ENCODE assay signal across 8 cellular contexts in genomic region chr3:197516890-197517606, GRCh38. TPM values are rescaled to one million over a fixed set of nuclear protein-coding genes. Genes with fewer than 3 reads are reported as not detected.
DNase-seq lines count a peak whose midpoint lies in the region; ATAC-seq and TF ChIP-seq lines count a peak whose summit lies in the region.
"Not testable (repeated sequence)": the region's sequence is repeated elsewhere in the genome, so short reads cannot be mapped to it uniquely, and the experiment has no call there.

No MANE protein-coding gene starts in this region.

- H3K9me3 Mint-ChIP-seq in CD4-positive, CD25-positive, alpha-beta regulatory T cell; activated CD4-positive, alpha-beta T cell treated with anti-CD3 and anti-CD28 coated beads, Interleukin-2, amount 10 ng/mL, durations not matched to agents 7 days and 5 days; activated naive CD4-positive, alpha-beta T cell treated with anti-CD3 and anti-CD28 coated beads, Interleukin-2, amount 50 U/mL, for 24 hours; endothelial cell (ENCODE audit: unreplicated experiment); memory B cell: not testable (repeated sequence)

- H3K4me3 Mint-ChIP-seq in CD4-positive, CD25-positive, alpha-beta regulatory T cell; activated CD4-positive, alpha-beta T cell treated with anti-CD3 and anti-CD28 coated beads, Interleukin-2, amount 10 ng/mL, durations not matched to agents 7 days and 5 days; activated naive CD4-positive, alpha-beta T cell treated with anti-CD3 and anti-CD28 coated beads, Interleukin-2, amount 50 U/mL, for 24 hours; endothelial cell (ENCODE audit: unreplicated experiment); memory B cell: not testable (repeated sequence)

- peak overlapping the region; percentile 60 for H3K27ac ChIP-seq in CD4-positive, CD25-positive, alpha-beta regulatory T cell (ENCODE audit: insufficient read depth, low read length, poor library complexity, severe bottlenecking)
- H3K27ac ChIP-seq in HCT116 (ENCODE audit: low read depth, low read length) = peak overlapping the region; percentile 32

- not testable (repeated sequence) for H3K36me3 ChIP-seq in CD4-positive, CD25-positive, alpha-beta regulatory T cell (ENCODE audit: control insufficient read depth, insufficient read depth, low read length); HCT116 (ENCODE audit: control insufficient read depth in 1 of 2, insufficient read depth in 2 of 2, low read length in 2 of 2)

- intact Hi-C loops in HCT116 (cut with micrococcal nuclease) = not testable (repeated sequence)

- H3K27me3 ChIP-seq in CD4-positive, CD25-positive, alpha-beta regulatory T cell (ENCODE audit: control insufficient read depth, insufficient read depth, low read length); HCT116 (ENCODE audit: insufficient read depth, low read length): not testable (repeated sequence)

- peak overlapping the region; percentile 73 for H3K4me2 ChIP-seq in HCT116 (ENCODE audit: low read length)

- not testable (repeated sequence) for H3K4me3 ChIP-seq in CD4-positive, CD25-positive, alpha-beta regulatory T cell (ENCODE audit: low read depth, low read length)
- peak overlapping the region; percentile 11 to 36; a peak in 3 of 4 replicates for H3K4me3 ChIP-seq in HCT116 (replicated peaks in 1 of 2; ENCODE audit: low read depth in 1 of 2, low read length in 2 of 2)

- BruUV-seq in HCT116 (replicated peaks; lab: Mats Ljungman, UMichigan) = not testable (repeated sequence)

- peaks cover 0 to 21% (median 3%) of the 10 kb centered on the region in 4 donors for H3K4me1 Mint-ChIP-seq in CD4-positive, CD25-positive, alpha-beta regulatory T cell
- peaks cover 12% of the 10 kb centered on the region for H3K4me1 Mint-ChIP-seq in activated CD4-positive, alpha-beta T cell treated with anti-CD3 and anti-CD28 coated beads, Interleukin-2, amount 10 ng/mL, durations not matched to agents 7 days and 5 days
- H3K4me1 Mint-ChIP-seq in activated naive CD4-positive, alpha-beta T cell treated with anti-CD3 and anti-CD28 coated beads, Interleukin-2, amount 50 U/mL, for 24 hours = peaks cover 13% of the 10 kb centered on the region
- H3K4me1 Mint-ChIP-seq in endothelial cell (ENCODE audit: unreplicated experiment) (peaks cover 14% of the 10 kb centered on the region), memory B cell (peaks cover 11% of the 10 kb centered on the region)

- RAD21 ChIA-PET in HCT116 (lab: Charles Lee; ENCODE audit: low non-redundant PET in 1 of 2, low total read pairs in 2 of 2, uncharacterized antibody in 2 of 2, unreplicated experiment in 2 of 2) = not testable (repeated sequence)

- not testable (repeated sequence) for TF ChIP-seq POLR2A in HCT116 (IDR thresholded peaks at IDR 0.05; ENCODE audit: borderline replicate concordance, extremely low read depth, insufficient read depth, insufficient read length)

- not testable (repeated sequence) for H3K9me2 ChIP-seq in HCT116 (ENCODE audit: insufficient read depth)

- not testable (repeated sequence) for H3K9me3 ChIP-seq in CD4-positive, CD25-positive, alpha-beta regulatory T cell (ENCODE audit: control insufficient read depth in 2 of 2, low read length in 2 of 2); HCT116 (ENCODE audit: control insufficient read depth in 1 of 2, insufficient read depth in 1 of 2, low read depth in 1 of 2, low read length in 2 of 2)

- not testable (repeated sequence) for H3K27me3 Mint-ChIP-seq in CD4-positive, CD25-positive, alpha-beta regulatory T cell; activated CD4-positive, alpha-beta T cell treated with anti-CD3 and anti-CD28 coated beads, Interleukin-2, amount 10 ng/mL, durations not matched to agents 7 days and 5 days; activated naive CD4-positive, alpha-beta T cell treated with anti-CD3 and anti-CD28 coated beads, Interleukin-2, amount 50 U/mL, for 24 hours; memory B cell
- H3K27me3 Mint-ChIP-seq in endothelial cell (ENCODE audit: unreplicated experiment) = peaks cover 12% of the 10 kb centered on the region

- not testable (repeated sequence) for H2AFZ ChIP-seq in HCT116 (ENCODE audit: low read depth, low read length, poor library complexity, severe bottlenecking)

- H3K4me1 ChIP-seq in CD4-positive, CD25-positive, alpha-beta regulatory T cell (ENCODE audit: control insufficient read depth, insufficient read depth, low read length, poor library complexity, severe bottlenecking) = not testable (repeated sequence)
- H3K4me1 ChIP-seq in HCT116 (ENCODE audit: control insufficient read depth in 1 of 2, insufficient read depth in 2 of 2, low read length in 2 of 2) = peaks cover 9 to 25% of the 10 kb centered on the region in 2 experiments

- not testable (repeated sequence) for TF ChIP-seq RAD21 in HCT116 (IDR thresholded peaks at IDR 0.05; ENCODE audit: low read depth)

- H3K36me3 Mint-ChIP-seq in CD4-positive, CD25-positive, alpha-beta regulatory T cell = peaks cover 54% of the 10 kb centered on the region
- H3K36me3 Mint-ChIP-seq in activated CD4-positive, alpha-beta T cell treated with anti-CD3 and anti-CD28 coated beads, Interleukin-2, amount 10 ng/mL, durations not matched to agents 7 days and 5 days (ENCODE audit: low read depth) = peaks cover 40% of the 10 kb centered on the region
- peaks cover 12% of the 10 kb centered on the region for H3K36me3 Mint-ChIP-seq in activated naive CD4-positive, alpha-beta T cell treated with anti-CD3 and anti-CD28 coated beads, Interleukin-2, amount 50 U/mL, for 24 hours
- peaks cover 25% of the 10 kb centered on the region for H3K36me3 Mint-ChIP-seq in endothelial cell (ENCODE audit: low read depth, unreplicated experiment)
- H3K36me3 Mint-ChIP-seq in memory B cell = peaks cover 22% of the 10 kb centered on the region

- H3K27ac Mint-ChIP-seq in CD4-positive, CD25-positive, alpha-beta regulatory T cell = peak overlapping the region in 1 of 3 donors; percentile 90
- H3K27ac Mint-ChIP-seq in activated CD4-positive, alpha-beta T cell treated with anti-CD3 and anti-CD28 coated beads, Interleukin-2, amount 10 ng/mL, durations not matched to agents 7 days and 5 days = peak overlapping the region; percentile 50
- H3K27ac Mint-ChIP-seq in activated naive CD4-positive, alpha-beta T cell treated with anti-CD3 and anti-CD28 coated beads, Interleukin-2, amount 50 U/mL, for 24 hours = peak overlapping the region; percentile 84
- peak overlapping the region; percentile 2 for H3K27ac Mint-ChIP-seq in endothelial cell (ENCODE audit: unreplicated experiment)
- H3K27ac Mint-ChIP-seq in memory B cell = peak overlapping the region; percentile 61

- not testable (repeated sequence) for H3K79me2 ChIP-seq in HCT116 (ENCODE audit: insufficient read depth, low read length)

- not testable (repeated sequence) for TF ChIP-seq CTCF in HCT116 (IDR thresholded peaks at IDR 0.05 in 2 of 3, conservative IDR thresholded peaks at IDR 0.05 in 1 of 3; ENCODE audit: borderline replicate concordance in 1 of 3, insufficient read depth in 1 of 3, low read depth in 2 of 3, low read length in 2 of 3); endothelial cell (IDR thresholded peaks at IDR 0.05; ENCODE audit: unreplicated experiment)

- H4K20me1 ChIP-seq in HCT116 (ENCODE audit: insufficient read depth) = not testable (repeated sequence)

- peak overlapping the region; percentile 32 for H3K9ac ChIP-seq in HCT116 (ENCODE audit: low read length)

- CTCF ChIA-PET in HCT116 (lab: Charles Lee) = interaction anchor here (0.9 kb wide), 1 partner anchor 15 kb away, joined by 4 read pairs; no protein-coding TSS in a partner anchor
- CTCF ChIA-PET in activated CD4-positive, alpha-beta T cell treated with anti-CD3 and anti-CD28 coated beads, Interleukin-2, amount 10 ng/mL, durations not matched to agents 7 days and 5 days (lab: Charles Lee) = not testable (repeated sequence)

- not testable (repeated sequence) for ATAC-seq in CD4-positive, CD25-positive, alpha-beta regulatory T cell (ENCODE audit: low read depth in 2 of 2); memory B cell (ENCODE audit: low read depth)
- peak; percentile 35 for ATAC-seq in HCT116

- POLR2A ChIA-PET in HCT116 (lab: Charles Lee) = interaction anchor here (0.6 kb wide), 1 partner anchor 244 kb away, joined by 3 read pairs; no protein-coding TSS in a partner anchor
- POLR2A ChIA-PET in activated CD4-positive, alpha-beta T cell treated with anti-CD3 and anti-CD28 coated beads, Interleukin-2, amount 10 ng/mL, durations not matched to agents 7 days and 5 days (lab: Charles Lee) = not testable (repeated sequence)

- peak in 1 of 3 donors; percentile 33 for DNase-seq in CD4-positive, CD25-positive, alpha-beta regulatory T cell
- not testable (repeated sequence) for DNase-seq in HCT116 (ENCODE audit: low read depth, low spot score); activated CD4-positive, alpha-beta T cell treated with anti-CD3 and anti-CD28 coated beads, Interleukin-2, amount 10 ng/mL, durations not matched to agents 7 days and 5 days; endothelial cell (ENCODE audit: low spot score); memory B cell (ENCODE audit: low spot score in 2 of 2)
- peak; percentile 19 for DNase-seq in RKO (ENCODE audit: low spot score)
- DNase-seq in stimulated activated CD8-positive, alpha-beta memory T cell treated with anti-CD3 and anti-CD28 coated beads, Interleukin-12 subunit alpha, Interleukin-12 subunit beta, amount 100 ng/mL, for 4 hours (ENCODE audit: low read depth) = peak; percentile 12

RNA-seq across cellular contexts. Expression of gene BDH1, which starts 38.7 kb away (rescaled TPM):
- total RNA-seq in CD4-positive, CD25-positive, alpha-beta regulatory T cell = 20.3 TPM
- polyA plus RNA-seq in CD4-positive, CD25-positive, alpha-beta regulatory T cell = 10 to 100 TPM; 13.5 to 29.8 (median 22.2) TPM
- total RNA-seq in HCT116 (2021; ENCODE audit: unreplicated experiment) = 26.6 TPM
- 23.7 and 32.0 TPM in 2 replicates for polyA plus RNA-seq in HCT116 (2012)
- total RNA-seq in activated CD4-positive, alpha-beta T cell treated with anti-CD3 and anti-CD28 coated beads, Interleukin-2, amount 10 ng/mL, durations not matched to agents 7 days and 5 days = 10 to 100 TPM; 53.6 to 58.7 TPM
- 4.7 TPM for total RNA-seq in endothelial cell (ENCODE audit: unreplicated experiment)
